8 cellular contexts compared by ENCODE assay signal in genomic region chr4:31189938-31190337, GRCh38.
"Had no signal": no experiment of that assay in that cellular context is flagged by ENCODE, and none has a peak within 500 bp of the region (broad histone marks: within the 10 kb centered on the region; RNA-seq: fewer than 3 reads in every experiment).

No MANE protein-coding gene starts in this region.

- ATAC-seq: GM12878 had no signal

- FAIRE-seq: G401.6, GM12878, GM12891, GM12892, GM18507, GM19239 had no signal

- H3K4me3 ChIP-seq: GM12878 had no signal

- DNase-seq: GDM1, GF-D8 had no signal
